ENCODE assay signal across 14 cellular contexts in the genomic region with DNA sequence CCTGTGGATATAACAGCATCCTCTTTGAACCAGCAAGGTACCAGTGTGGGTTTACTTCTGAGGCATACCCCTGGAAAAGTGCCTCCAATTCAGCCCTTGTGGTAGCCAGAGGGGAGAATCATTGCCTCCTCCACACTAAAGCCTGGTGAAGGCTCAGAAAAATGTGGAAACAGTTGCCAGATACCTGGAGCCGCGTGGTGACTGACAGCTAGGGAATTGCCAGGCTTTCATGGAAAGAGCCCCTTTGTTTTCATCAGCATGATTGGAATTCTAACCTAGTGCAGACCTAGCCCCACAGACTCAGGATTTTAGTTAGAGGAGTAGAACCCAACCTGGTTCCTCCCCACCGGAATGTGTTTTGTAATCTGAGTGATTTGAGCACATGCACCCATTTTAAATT.
"Had no signal": no experiment of that assay in that cellular context is flagged by ENCODE, and none has a peak within 500 bp of the region (broad histone marks: within the 10 kb centered on the region; RNA-seq: fewer than 3 reads in every experiment).

No MANE protein-coding gene starts in this region.

- H3K27ac ChIP-seq: ascending aorta, dorsolateral prefrontal cortex, prostate gland, spleen, testis, vagina, WERI-Rb-1 had no signal

- H3K27me3 ChIP-seq: ascending aorta, dorsolateral prefrontal cortex, spleen, testis, vagina had no signal

- DNase-seq: activated CD4-positive, alpha-beta T cell treated with anti-CD3 and anti-CD28 coated beads for 1 hour; activated CD4-positive, alpha-beta T cell treated with anti-CD3 and anti-CD28 coated beads, Interleukin-2, amount 50 U/mL, for 1 hour; activated CD8-positive, alpha-beta T cell treated with anti-CD3 and anti-CD28 coated beads, Interleukin-2, amount 10 ng/mL, durations not matched to agents 7 days and 5 days; activated gamma-delta T cell; dorsolateral prefrontal cortex; naive B cell; spleen; stimulated activated CD4-positive, alpha-beta T cell treated with anti-CD3 and anti-CD28 coated beads, Interleukin-4, amount 100 ng/mL, for 1 hour; stimulated activated naive CD4-positive, alpha-beta T cell; testis; WERI-Rb-1 had no signal

- H3K36me3 ChIP-seq: ascending aorta, prostate gland, spleen, vagina, WERI-Rb-1 had no signal

- H3K4me3 ChIP-seq: ascending aorta, dorsolateral prefrontal cortex, prostate gland, spleen, testis, vagina had no signal

- H3K4me1 ChIP-seq: ascending aorta, prostate gland, testis, vagina had no signal

- H3K9me3 ChIP-seq: ascending aorta, prostate gland, spleen, testis, vagina had no signal

- ATAC-seq: activated CD8-positive, alpha-beta T cell treated with anti-CD3 and anti-CD28 coated beads, Interleukin-2, amount 10 ng/mL, durations not matched to agents 7 days and 5 days had no signal
